Comparison of ENCODE assay signal across 8 cellular contexts in genomic region chr6:133973109-133973971, GRCh38. TPM values are rescaled to one million over a fixed set of nuclear protein-coding genes. Genes with fewer than 3 reads are reported as not detected.
DNase-seq lines count a peak whose midpoint lies in the region; ATAC-seq and TF ChIP-seq lines count a peak whose summit lies in the region.

No MANE protein-coding gene starts in this region.

- H3K36me3 ChIP-seq in CD8-positive, alpha-beta T cell (ENCODE audit: insufficient read depth, low read length): no peaks in the 10 kb centered on the region
- H3K36me3 ChIP-seq in mammary epithelial cell (ENCODE audit: insufficient read depth, low read length) (no peaks in the 10 kb centered on the region), liver (ENCODE audit: control insufficient read depth in 4 of 4, insufficient read depth in 3 of 4, low read depth in 1 of 4, low read length in 3 of 4) (no peaks in the 10 kb centered on the region)

- no peaks in the 10 kb centered on the region for H3K9me3 ChIP-seq in CD8-positive, alpha-beta T cell (ENCODE audit: low read length)
- H3K9me3 ChIP-seq in mammary epithelial cell (replicated peaks; ENCODE audit: insufficient read depth, low read length): no peaks in the 10 kb centered on the region
- no peaks in the 10 kb centered on the region for H3K9me3 ChIP-seq in liver (ENCODE audit: control insufficient read depth in 4 of 4, low read length in 3 of 4)

- H3K9ac ChIP-seq in mammary epithelial cell (ENCODE audit: insufficient read depth, low read length) (no peak overlapping the region), liver (ENCODE audit: low read depth in 1 of 2, low read length in 2 of 2) (no peak overlapping the region)

- no peaks in the 10 kb centered on the region for H3K4me1 ChIP-seq in CD8-positive, alpha-beta T cell (ENCODE audit: insufficient read depth, low read length)
- H3K4me1 ChIP-seq in mammary epithelial cell (ENCODE audit: insufficient read depth, low read length) (peaks cover 7% of the 10 kb centered on the region), liver (ENCODE audit: control insufficient read depth in 4 of 4, insufficient read depth in 4 of 4, low read length in 3 of 4) (peaks cover 0 to 32% (median 5%) of the 10 kb centered on the region in 4 donors)

- TF ChIP-seq RAD21 in liver (IDR thresholded peaks at IDR 0.05): peak; percentile 85 to 89

- H3K4me3 ChIP-seq in CD8-positive, alpha-beta T cell (ENCODE audit: low read depth, low read length): no peak overlapping the region
- H3K4me3 ChIP-seq in mammary epithelial cell (replicated peaks in 1 of 3; ENCODE audit: insufficient read depth in 1 of 3, low read depth in 2 of 3, low read length in 3 of 3) (no peak overlapping the region), liver (ENCODE audit: low read depth in 1 of 3, low read length in 3 of 3) (no peak overlapping the region)

- intact Hi-C loops in CD8-positive, alpha-beta T cell (cut with DNase I, micrococcal nuclease): loop anchor here (1.0 to 2.0 kb wide), 5 partner anchors 21 to 124 kb away; partner anchors contain the start of gene TBPL1 (in 1 of the 2)
- intact Hi-C loops in mammary epithelial cell (cut with micrococcal nuclease): loop anchor here (1.0 to 2.0 kb wide), 4 partner anchors 21 to 124 kb away; partner anchors contain the start of gene TBPL1

- no TSS peak for BruUV-seq in mammary epithelial cell (replicated peaks; lab: Mats Ljungman, UMichigan)

- DNase-seq in CD8-positive, alpha-beta T cell: no peak
- DNase-seq in HS-5 (ENCODE audit: low read depth) (peak; percentile 28), NCI-H82 (lab: John Stamatoyannopoulos, UW) (peak; percentile 64), mammary epithelial cell (peak; percentile 31), activated gamma-delta T cell (lab: John Stamatoyannopoulos, UW) (no peak)
- DNase-seq in stimulated activated CD4-positive, alpha-beta T cell treated with anti-CD3 and anti-CD28 coated beads, Interleukin-1b, Interleukin-23, amount 100 ng/mL, for 48 hours: no peak

- H4K20me1 ChIP-seq in mammary epithelial cell (ENCODE audit: insufficient read depth, low read length): no peaks in the 10 kb centered on the region

- no peaks in the 10 kb centered on the region for H3K27me3 Mint-ChIP-seq in CD8-positive, alpha-beta T cell (ENCODE audit: low read depth)

- peak; percentile 89 for TF ChIP-seq CTCF in CD8-positive, alpha-beta T cell (IDR thresholded peaks at IDR 0.05)
- TF ChIP-seq CTCF in mammary epithelial cell (conservative IDR thresholded peaks at IDR 0.05 in 1 of 2, IDR thresholded peaks at IDR 0.05 in 1 of 2; ENCODE audit: extremely low read depth in 1 of 2, insufficient read depth in 1 of 2, low read depth in 1 of 2, low read length in 2 of 2) (peak; percentile 69 to 70), liver (IDR thresholded peaks at IDR 0.05; ENCODE audit: low read depth, low read length, missing input control) (peak; percentile 83)

- no peak overlapping the region for H3K27ac Mint-ChIP-seq in CD8-positive, alpha-beta T cell

- H2AFZ ChIP-seq in mammary epithelial cell (ENCODE audit: low read depth, low read length): no peak overlapping the region

- ATAC-seq in CD8-positive, alpha-beta T cell: peak; percentile 79
- peak; percentile 52 for ATAC-seq in GM18909 (IDR thresholded peaks at IDR 0.05; ENCODE audit: poor library complexity, unreplicated experiment)

- POLR2A ChIA-PET in CD8-positive, alpha-beta T cell (lab: Charles Lee): interaction anchor here (0.6 to 0.9 kb wide), 2 partner anchors 9 to 18 kb away, joined by 3 read pairs; no protein-coding TSS in a partner anchor

- H3K36me3 Mint-ChIP-seq in CD8-positive, alpha-beta T cell: peaks cover 2% of the 10 kb centered on the region

- no peak overlapping the region for H3K4me3 Mint-ChIP-seq in CD8-positive, alpha-beta T cell

- no peaks in the 10 kb centered on the region for H3K27me3 ChIP-seq in CD8-positive, alpha-beta T cell (ENCODE audit: insufficient read depth, low read length)
- H3K27me3 ChIP-seq in mammary epithelial cell (ENCODE audit: insufficient read depth, low read length) (no peaks in the 10 kb centered on the region), liver (ENCODE audit: control insufficient read depth in 4 of 4, insufficient read depth in 4 of 4, low read length in 3 of 4) (no peaks in the 10 kb centered on the region)

- H3K4me1 Mint-ChIP-seq in CD8-positive, alpha-beta T cell (ENCODE audit: low read depth): peaks cover 61% of the 10 kb centered on the region

- H3K9me3 Mint-ChIP-seq in CD8-positive, alpha-beta T cell: no peaks in the 10 kb centered on the region

- dilution Hi-C loops in mammary epithelial cell (cut with HindIII; ENCODE audit: low sequenced_read_pairs): no loop called here

- in situ Hi-C loops in mammary epithelial cell (cut with MboI; ENCODE audit: low sequenced_read_pairs in 2 of 2): loop anchor here (5.0 kb wide), 2 partner anchors 51 to 89 kb away; no protein-coding TSS in a partner anchor

- CTCF ChIA-PET in CD8-positive, alpha-beta T cell (lab: Charles Lee): interaction anchor here (0.7 to 8.5 kb wide), 30 partner anchors 9 to 1460 kb away, joined by 3 to 71 read pairs (median 5); partner anchors contain the start of genes SLC2A12, STX7 and TBPL1
- CTCF ChIA-PET in mammary epithelial cell (lab: Charles Lee; ENCODE audit: low non-redundant PET): interaction anchor here (0.5 to 0.8 kb wide), 5 partner anchors 52 to 345 kb away, joined by 3 to 11 read pairs (median 4); partner anchors contain the start of gene SGK1

- H3K79me2 ChIP-seq in mammary epithelial cell (ENCODE audit: insufficient read depth, low read length): peaks cover 76% of the 10 kb centered on the region

- WGBS in mammary epithelial cell (ENCODE audit: low coverage, missing lambda C conversion rate): 0% methylated on average over 4 of the region's 4 CpGs
- 1% methylated on average over 4 of the region's 4 CpGs for WGBS in liver

- H3K4me2 ChIP-seq in mammary epithelial cell (ENCODE audit: insufficient read depth, low read depth, low read length): no peak overlapping the region

- no peak overlapping the region for H3K27ac ChIP-seq in CD8-positive, alpha-beta T cell (ENCODE audit: low read depth, low read length)
- H3K27ac ChIP-seq in mammary epithelial cell (ENCODE audit: insufficient read depth, low read depth, low read length): no peak overlapping the region
- H3K27ac ChIP-seq in liver (ENCODE audit: low read depth in 1 of 2, low read length in 2 of 2): no peak overlapping the region

TF ChIP-seq in liver, 16 proteins besides CTCF, POLR2A, EP300 and RAD21:
- TF ChIP-seq FOXA1 (IDR thresholded peaks at IDR 0.05): no peak

RNA-seq across cellular contexts. Expression of gene TBPL1, which starts 20.3 kb away (rescaled TPM):
- total RNA-seq in CD8-positive, alpha-beta T cell: 10 to 100 TPM; 47.8 to 48.7 TPM
- total RNA-seq in mammary epithelial cell (10 to 100 TPM; 19.2 to 25.6 TPM), liver (10 to 100 TPM in 1 of 2 donors, 1 to 10 TPM in 1; 5.4 to 34.6 TPM)
- polyA plus RNA-seq in mammary epithelial cell (23.7 TPM), liver (10 to 100 TPM; 10.5 to 12.5 TPM)
- polyA minus RNA-seq in mammary epithelial cell: 1.2 TPM

Comparison
In these comparisons a context has a peak if more than half of its experiments do, and no peak if none do; other contexts are left out.
1. DNase-seq: peak in HS-5 (single experiment), NCI-H82 (single experiment) and mammary epithelial cell (single experiment); none in CD8-positive, alpha-beta T cell (0 of 7), stimulated activated CD4-positive, alpha-beta T cell treated with anti-CD3 and anti-CD28 coated beads, Interleukin-1b, Interleukin-23, amount 100 ng/mL, for 48 hours (single experiment) and activated gamma-delta T cell (single experiment).
2. Peak in every context shown above with its lines, with median percentiles within 50 percentile points of each other: CTCF ChIP-seq.